Comparison of ENCODE assay signal across 1 cellular context in the genomic region with DNA sequence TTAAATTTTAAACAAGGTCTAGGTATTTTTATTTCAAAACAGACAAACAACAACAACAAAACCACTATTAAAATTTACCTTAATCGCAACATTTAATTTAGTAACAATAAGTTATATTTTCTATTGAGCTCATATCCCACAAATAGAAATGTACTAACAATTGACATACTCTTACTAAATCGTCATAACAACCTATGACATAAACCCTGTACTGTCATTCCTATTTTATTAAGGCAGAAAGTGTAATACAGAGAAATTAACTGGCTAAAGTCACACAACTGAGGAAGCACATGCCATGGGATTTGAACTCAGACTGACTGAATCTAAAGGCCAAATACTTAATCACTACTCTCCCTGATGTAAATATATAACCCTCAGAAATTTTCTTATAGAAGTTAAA.
TF ChIP-seq lines count a peak whose summit lies in the region.

No MANE protein-coding gene starts in this region.

TF ChIP-seq in HepG2, 621 proteins besides CTCF, POLR2A, EP300 and RAD21:
- TF ChIP-seq SPEN (CRISPR knock-in tag; IDR thresholded peaks at IDR 0.05; ENCODE audit: low read depth), result no peak
- TF ChIP-seq CEBPB (IDR thresholded peaks at IDR 0.05; ENCODE audit: borderline replicate concordance, low read depth, low read length), result no peak
- TF ChIP-seq PAWR (CRISPR knock-in tag; IDR thresholded peaks at IDR 0.05; ENCODE audit: borderline replicate concordance), result no peak
- no peak for TF ChIP-seq SYNCRIP (IDR thresholded peaks at IDR 0.05; ENCODE audit: insufficient read depth, low read depth, low read length)
- TF ChIP-seq ZNF674 (CRISPR knock-in tag; IDR thresholded peaks at IDR 0.05; ENCODE audit: low read depth), result no peak
- TF ChIP-seq BCL6 (CRISPR knock-in tag; IDR thresholded peaks at IDR 0.05), result no peak
- TF ChIP-seq, protein P1, sequence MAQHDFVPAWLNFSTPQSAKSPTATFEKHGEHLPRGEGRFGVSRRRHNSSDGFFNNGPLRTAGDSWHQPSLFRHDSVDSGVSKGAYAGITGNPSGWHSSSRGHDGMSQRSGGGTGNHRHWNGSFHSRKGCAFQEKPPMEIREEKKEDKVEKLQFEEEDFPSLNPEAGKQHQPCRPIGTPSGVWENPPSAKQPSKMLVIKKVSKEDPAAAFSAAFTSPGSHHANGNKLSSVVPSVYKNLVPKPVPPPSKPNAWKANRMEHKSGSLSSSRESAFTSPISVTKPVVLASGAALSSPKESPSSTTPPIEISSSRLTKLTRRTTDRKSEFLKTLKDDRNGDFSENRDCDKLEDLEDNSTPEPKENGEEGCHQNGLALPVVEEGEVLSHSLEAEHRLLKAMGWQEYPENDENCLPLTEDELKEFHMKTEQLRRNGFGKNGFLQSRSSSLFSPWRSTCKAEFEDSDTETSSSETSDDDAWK (CRISPR knock-in tag; IDR thresholded peaks at IDR 0.05), result no peak
- TF ChIP-seq ATF7 (IDR thresholded peaks at IDR 0.05), result no peak
- no peak for TF ChIP-seq ATF7 (CRISPR knock-in tag; IDR thresholded peaks at IDR 0.05)
- TF ChIP-seq, protein P2, sequence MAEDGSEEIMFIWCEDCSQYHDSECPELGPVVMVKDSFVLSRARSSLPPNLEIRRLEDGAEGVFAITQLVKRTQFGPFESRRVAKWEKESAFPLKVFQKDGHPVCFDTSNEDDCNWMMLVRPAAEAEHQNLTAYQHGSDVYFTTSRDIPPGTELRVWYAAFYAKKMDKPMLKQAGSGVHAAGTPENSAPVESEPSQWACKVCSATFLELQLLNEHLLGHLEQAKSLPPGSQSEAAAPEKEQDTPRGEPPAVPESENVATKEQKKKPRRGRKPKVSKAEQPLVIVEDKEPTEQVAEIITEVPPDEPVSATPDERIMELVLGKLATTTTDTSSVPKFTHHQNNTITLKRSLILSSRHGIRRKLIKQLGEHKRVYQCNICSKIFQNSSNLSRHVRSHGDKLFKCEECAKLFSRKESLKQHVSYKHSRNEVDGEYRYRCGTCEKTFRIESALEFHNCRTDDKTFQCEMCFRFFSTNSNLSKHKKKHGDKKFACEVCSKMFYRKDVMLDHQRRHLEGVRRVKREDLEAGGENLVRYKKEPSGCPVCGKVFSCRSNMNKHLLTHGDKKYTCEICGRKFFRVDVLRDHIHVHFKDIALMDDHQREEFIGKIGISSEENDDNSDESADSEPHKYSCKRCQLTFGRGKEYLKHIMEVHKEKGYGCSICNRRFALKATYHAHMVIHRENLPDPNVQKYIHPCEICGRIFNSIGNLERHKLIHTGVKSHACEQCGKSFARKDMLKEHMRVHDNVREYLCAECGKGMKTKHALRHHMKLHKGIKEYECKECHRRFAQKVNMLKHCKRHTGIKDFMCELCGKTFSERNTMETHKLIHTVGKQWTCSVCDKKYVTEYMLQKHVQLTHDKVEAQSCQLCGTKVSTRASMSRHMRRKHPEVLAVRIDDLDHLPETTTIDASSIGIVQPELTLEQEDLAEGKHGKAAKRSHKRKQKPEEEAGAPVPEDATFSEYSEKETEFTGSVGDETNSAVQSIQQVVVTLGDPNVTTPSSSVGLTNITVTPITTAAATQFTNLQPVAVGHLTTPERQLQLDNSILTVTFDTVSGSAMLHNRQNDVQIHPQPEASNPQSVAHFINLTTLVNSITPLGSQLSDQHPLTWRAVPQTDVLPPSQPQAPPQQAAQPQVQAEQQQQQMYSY (CRISPR knock-in tag; IDR thresholded peaks at IDR 0.05), result no peak
- no peak for TF ChIP-seq ZIK1 (CRISPR knock-in tag; IDR thresholded peaks at IDR 0.05; ENCODE audit: borderline replicate concordance, low read depth)
- no peak for TF ChIP-seq ZNF547 (CRISPR knock-in tag; IDR thresholded peaks at IDR 0.05)
- TF ChIP-seq, protein P3, sequence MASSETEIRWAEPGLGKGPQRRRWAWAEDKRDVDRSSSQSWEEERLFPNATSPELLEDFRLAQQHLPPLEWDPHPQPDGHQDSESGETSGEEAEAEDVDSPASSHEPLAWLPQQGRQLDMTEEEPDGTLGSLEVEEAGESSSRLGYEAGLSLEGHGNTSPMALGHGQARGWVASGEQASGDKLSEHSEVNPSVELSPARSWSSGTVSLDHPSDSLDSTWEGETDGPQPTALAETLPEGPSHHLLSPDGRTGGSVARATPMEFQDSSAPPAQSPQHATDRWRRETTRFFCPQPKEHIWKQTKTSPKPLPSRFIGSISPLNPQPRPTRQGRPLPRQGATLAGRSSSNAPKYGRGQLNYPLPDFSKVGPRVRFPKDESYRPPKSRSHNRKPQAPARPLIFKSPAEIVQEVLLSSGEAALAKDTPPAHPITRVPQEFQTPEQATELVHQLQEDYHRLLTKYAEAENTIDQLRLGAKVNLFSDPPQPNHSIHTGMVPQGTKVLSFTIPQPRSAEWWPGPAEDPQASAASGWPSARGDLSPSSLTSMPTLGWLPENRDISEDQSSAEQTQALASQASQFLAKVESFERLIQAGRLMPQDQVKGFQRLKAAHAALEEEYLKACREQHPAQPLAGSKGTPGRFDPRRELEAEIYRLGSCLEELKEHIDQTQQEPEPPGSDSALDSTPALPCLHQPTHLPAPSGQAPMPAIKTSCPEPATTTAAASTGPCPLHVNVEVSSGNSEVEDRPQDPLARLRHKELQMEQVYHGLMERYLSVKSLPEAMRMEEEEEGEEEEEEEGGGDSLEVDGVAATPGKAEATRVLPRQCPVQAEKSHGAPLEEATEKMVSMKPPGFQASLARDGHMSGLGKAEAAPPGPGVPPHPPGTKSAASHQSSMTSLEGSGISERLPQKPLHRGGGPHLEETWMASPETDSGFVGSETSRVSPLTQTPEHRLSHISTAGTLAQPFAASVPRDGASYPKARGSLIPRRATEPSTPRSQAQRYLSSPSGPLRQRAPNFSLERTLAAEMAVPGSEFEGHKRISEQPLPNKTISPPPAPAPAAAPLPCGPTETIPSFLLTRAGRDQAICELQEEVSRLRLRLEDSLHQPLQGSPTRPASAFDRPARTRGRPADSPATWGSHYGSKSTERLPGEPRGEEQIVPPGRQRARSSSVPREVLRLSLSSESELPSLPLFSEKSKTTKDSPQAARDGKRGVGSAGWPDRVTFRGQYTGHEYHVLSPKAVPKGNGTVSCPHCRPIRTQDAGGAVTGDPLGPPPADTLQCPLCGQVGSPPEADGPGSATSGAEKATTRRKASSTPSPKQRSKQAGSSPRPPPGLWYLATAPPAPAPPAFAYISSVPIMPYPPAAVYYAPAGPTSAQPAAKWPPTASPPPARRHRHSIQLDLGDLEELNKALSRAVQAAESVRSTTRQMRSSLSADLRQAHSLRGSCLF (CRISPR knock-in tag; IDR thresholded peaks at IDR 0.05; ENCODE audit: borderline replicate concordance), result no peak
- TF ChIP-seq, protein P4, sequence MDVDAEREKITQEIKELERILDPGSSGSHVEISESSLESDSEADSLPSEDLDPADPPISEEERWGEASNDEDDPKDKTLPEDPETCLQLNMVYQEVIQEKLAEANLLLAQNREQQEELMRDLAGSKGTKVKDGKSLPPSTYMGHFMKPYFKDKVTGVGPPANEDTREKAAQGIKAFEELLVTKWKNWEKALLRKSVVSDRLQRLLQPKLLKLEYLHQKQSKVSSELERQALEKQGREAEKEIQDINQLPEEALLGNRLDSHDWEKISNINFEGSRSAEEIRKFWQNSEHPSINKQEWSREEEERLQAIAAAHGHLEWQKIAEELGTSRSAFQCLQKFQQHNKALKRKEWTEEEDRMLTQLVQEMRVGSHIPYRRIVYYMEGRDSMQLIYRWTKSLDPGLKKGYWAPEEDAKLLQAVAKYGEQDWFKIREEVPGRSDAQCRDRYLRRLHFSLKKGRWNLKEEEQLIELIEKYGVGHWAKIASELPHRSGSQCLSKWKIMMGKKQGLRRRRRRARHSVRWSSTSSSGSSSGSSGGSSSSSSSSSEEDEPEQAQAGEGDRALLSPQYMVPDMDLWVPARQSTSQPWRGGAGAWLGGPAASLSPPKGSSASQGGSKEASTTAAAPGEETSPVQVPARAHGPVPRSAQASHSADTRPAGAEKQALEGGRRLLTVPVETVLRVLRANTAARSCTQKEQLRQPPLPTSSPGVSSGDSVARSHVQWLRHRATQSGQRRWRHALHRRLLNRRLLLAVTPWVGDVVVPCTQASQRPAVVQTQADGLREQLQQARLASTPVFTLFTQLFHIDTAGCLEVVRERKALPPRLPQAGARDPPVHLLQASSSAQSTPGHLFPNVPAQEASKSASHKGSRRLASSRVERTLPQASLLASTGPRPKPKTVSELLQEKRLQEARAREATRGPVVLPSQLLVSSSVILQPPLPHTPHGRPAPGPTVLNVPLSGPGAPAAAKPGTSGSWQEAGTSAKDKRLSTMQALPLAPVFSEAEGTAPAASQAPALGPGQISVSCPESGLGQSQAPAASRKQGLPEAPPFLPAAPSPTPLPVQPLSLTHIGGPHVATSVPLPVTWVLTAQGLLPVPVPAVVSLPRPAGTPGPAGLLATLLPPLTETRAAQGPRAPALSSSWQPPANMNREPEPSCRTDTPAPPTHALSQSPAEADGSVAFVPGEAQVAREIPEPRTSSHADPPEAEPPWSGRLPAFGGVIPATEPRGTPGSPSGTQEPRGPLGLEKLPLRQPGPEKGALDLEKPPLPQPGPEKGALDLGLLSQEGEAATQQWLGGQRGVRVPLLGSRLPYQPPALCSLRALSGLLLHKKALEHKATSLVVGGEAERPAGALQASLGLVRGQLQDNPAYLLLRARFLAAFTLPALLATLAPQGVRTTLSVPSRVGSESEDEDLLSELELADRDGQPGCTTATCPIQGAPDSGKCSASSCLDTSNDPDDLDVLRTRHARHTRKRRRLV (CRISPR knock-in tag; IDR thresholded peaks at IDR 0.05), result no peak
- no peak for TF ChIP-seq SIN3A (IDR thresholded peaks at IDR 0.05; ENCODE audit: borderline replicate concordance, low read depth, low read length)
- no peak for TF ChIP-seq ZNF10 (CRISPR knock-in tag; IDR thresholded peaks at IDR 0.05; ENCODE audit: borderline replicate concordance, low read depth)
